24 cellular contexts compared by ENCODE assay signal in the genomic region with DNA sequence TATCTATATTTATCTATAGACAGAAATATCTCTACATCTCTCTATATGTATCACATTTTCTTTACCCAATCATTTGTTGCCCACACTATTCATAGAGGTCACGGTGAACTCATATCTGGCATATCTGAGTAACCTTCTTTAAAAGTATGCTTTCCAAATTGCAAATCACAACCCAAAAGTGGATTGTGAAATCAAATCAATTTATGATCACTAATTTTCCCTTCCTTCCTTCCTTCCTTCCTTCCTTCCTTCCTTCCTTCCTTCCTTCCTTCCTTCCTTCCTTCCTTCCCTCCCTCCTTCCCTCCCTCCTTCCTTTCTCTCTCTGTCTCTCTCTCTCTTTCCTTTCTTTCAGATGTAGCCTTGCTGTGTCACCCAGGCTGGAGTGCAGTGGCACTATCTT.
"Had no signal": no experiment of that assay in that cellular context is flagged by ENCODE, and none has a peak within 500 bp of the region (broad histone marks: within the 10 kb centered on the region; RNA-seq: fewer than 3 reads in every experiment).

No MANE protein-coding gene starts in this region.

- H3K36me3 ChIP-seq: colonic mucosa, esophagus muscularis mucosa, esophagus squamous epithelium, gastrocnemius medialis, gastroesophageal sphincter, heart left ventricle, heart right ventricle had no signal

- ATAC-seq: effector memory CD8-positive, alpha-beta T cell; esophagus mucosa; foreskin keratinocyte; gastrocnemius medialis; gastroesophageal sphincter; heart left ventricle; heart right ventricle had no signal

- H3K27ac ChIP-seq: colonic mucosa, coronary artery, epithelial cell of prostate, esophagus muscularis mucosa, esophagus squamous epithelium, foreskin keratinocyte, gastrocnemius medialis, gastroesophageal sphincter, heart left ventricle, heart right ventricle had no signal

- H3K4me1 ChIP-seq: colonic mucosa, esophagus muscularis mucosa, foreskin keratinocyte, gastrocnemius medialis, gastroesophageal sphincter, heart left ventricle, heart right ventricle had no signal

- DNase-seq: colonic mucosa; cortex of kidney; dermis blood vessel endothelial cell; dorsolateral prefrontal cortex; effector CD4-positive, alpha-beta T cell; effector CD8-positive, alpha-beta T cell; effector memory CD4-positive, alpha-beta T cell; effector memory CD8-positive, alpha-beta T cell; endodermal cell; erythroblast; esophagus squamous epithelium; foreskin fibroblast; foreskin keratinocyte; foreskin melanocyte; gastrocnemius medialis; glutamatergic neuron; head of caudate nucleus; heart left ventricle; heart right ventricle had no signal

- H3K9me3 ChIP-seq: colonic mucosa, esophagus muscularis mucosa, esophagus squamous epithelium, gastrocnemius medialis, gastroesophageal sphincter, heart left ventricle had no signal

- H3K27me3 ChIP-seq: colonic mucosa, dorsolateral prefrontal cortex, esophagus muscularis mucosa, esophagus squamous epithelium, gastrocnemius medialis, gastroesophageal sphincter, heart left ventricle, heart right ventricle had no signal

- H3K4me3 ChIP-seq: colonic mucosa, coronary artery, dorsolateral prefrontal cortex, esophagus muscularis mucosa, esophagus squamous epithelium, gastrocnemius medialis, gastroesophageal sphincter, heart left ventricle, heart right ventricle had no signal
